In the genomic region with DNA sequence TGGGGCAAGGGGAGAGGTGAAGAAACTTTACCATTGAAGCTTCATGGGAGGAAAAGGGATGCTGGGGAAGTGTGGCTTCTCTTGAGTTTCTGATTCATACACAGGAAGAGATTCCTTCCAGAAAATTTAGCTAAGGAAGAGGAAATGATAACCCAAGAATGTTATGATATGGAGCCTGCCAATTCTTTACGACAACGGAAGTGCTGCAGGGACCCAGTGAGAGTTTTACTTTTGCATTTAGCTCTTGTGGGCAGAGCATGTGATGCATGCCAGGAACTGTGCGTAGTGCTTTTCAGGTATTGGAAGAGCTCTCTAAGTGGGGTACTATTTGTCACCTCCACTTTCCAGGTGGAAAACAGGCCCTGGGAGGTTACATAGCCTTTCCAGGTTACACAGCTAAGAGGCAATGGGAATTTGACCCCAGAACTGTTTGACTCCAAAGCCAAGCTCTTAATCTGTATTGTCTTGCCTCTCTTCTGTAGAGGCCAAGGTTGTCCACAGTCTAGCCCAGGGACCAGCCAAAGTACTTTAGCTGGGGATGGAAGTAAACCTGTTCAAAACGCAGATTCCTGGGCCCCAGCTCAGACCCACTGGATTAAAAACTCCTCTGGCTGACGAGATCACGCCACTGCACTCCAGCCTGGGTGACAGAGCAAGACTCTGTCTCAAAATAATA, we compare ENCODE assay signal across 8 cellular contexts. TPM values are rescaled to one million over a fixed set of nuclear protein-coding genes. Genes with fewer than 3 reads are reported as not detected.
DNase-seq lines count a peak whose midpoint lies in the region; ATAC-seq and TF ChIP-seq lines count a peak whose summit lies in the region.

No MANE protein-coding gene starts in this region.

- H3K9me3 ChIP-seq in CD4-positive, alpha-beta T cell (ENCODE audit: control insufficient read depth, low read length), result no peaks in the 10 kb centered on the region

- POLR2A ChIA-PET in CD4-positive, alpha-beta T cell (lab: Charles Lee), result interaction anchor here (0.8 to 5.9 kb wide), 24 partner anchors 12 to 681 kb away, joined by 3 to 85 read pairs (median 4); a partner anchor contains a TSS
- POLR2A ChIA-PET in activated CD8-positive, alpha-beta T cell treated with anti-CD3 and anti-CD28 coated beads for 36 hours (lab: Charles Lee), result interaction anchor here (0.7 to 1.7 kb wide), 9 partner anchors 12 to 101 kb away, joined by 3 to 8 read pairs (median 3); no protein-coding TSS in a partner anchor

- no peaks in the 10 kb centered on the region for H3K27me3 Mint-ChIP-seq in CD4-positive, alpha-beta T cell
- H3K27me3 Mint-ChIP-seq in activated CD8-positive, alpha-beta T cell treated with anti-CD3 and anti-CD28 coated beads for 36 hours, result no peaks in the 10 kb centered on the region
- H3K27me3 Mint-ChIP-seq in immature natural killer cell (ENCODE audit: low read depth in 3 of 3), result no peaks in the 10 kb centered on the region

- peaks cover 6% of the 10 kb centered on the region for H3K36me3 Mint-ChIP-seq in CD4-positive, alpha-beta T cell (ENCODE audit: low read depth)
- H3K36me3 Mint-ChIP-seq in activated CD8-positive, alpha-beta T cell treated with anti-CD3 and anti-CD28 coated beads for 36 hours (ENCODE audit: low read depth), result peaks cover 25% of the 10 kb centered on the region
- H3K36me3 Mint-ChIP-seq in immature natural killer cell, result peaks cover 0 to 11% (median 0%) of the 10 kb centered on the region in 3 donors

- H3K27ac ChIP-seq in CD4-positive, alpha-beta T cell (ENCODE audit: low read depth, low read length), result peak overlapping the region; percentile 39

- peaks cover 83% of the 10 kb centered on the region for H3K4me1 Mint-ChIP-seq in CD4-positive, alpha-beta T cell (ENCODE audit: low read depth)
- peaks cover 70% of the 10 kb centered on the region for H3K4me1 Mint-ChIP-seq in activated CD8-positive, alpha-beta T cell treated with anti-CD3 and anti-CD28 coated beads for 36 hours (ENCODE audit: low read depth)
- H3K4me1 Mint-ChIP-seq in immature natural killer cell, result peaks cover 40 to 47% of the 10 kb centered on the region in 2 donors

- H3K27me3 ChIP-seq in CD4-positive, alpha-beta T cell (ENCODE audit: control insufficient read depth, insufficient read depth, low read length), result no peaks in the 10 kb centered on the region

- H3K9me3 Mint-ChIP-seq in CD4-positive, alpha-beta T cell, result no peaks in the 10 kb centered on the region
- no peaks in the 10 kb centered on the region for H3K9me3 Mint-ChIP-seq in activated CD8-positive, alpha-beta T cell treated with anti-CD3 and anti-CD28 coated beads for 36 hours
- H3K9me3 Mint-ChIP-seq in immature natural killer cell, result no peaks in the 10 kb centered on the region

- intact Hi-C loops in CD4-positive, alpha-beta T cell (cut with DNase I, micrococcal nuclease), result loop anchor here in 1 of 2 experiments (1.0 to 5.0 kb wide), 4 partner anchors 14 to 46 kb away; no protein-coding TSS in a partner anchor
- intact Hi-C loops in activated CD8-positive, alpha-beta T cell treated with anti-CD3 and anti-CD28 coated beads for 36 hours (cut with micrococcal nuclease), result no loop called here

- peak overlapping the region; percentile 95 for H3K27ac Mint-ChIP-seq in CD4-positive, alpha-beta T cell
- H3K27ac Mint-ChIP-seq in activated CD8-positive, alpha-beta T cell treated with anti-CD3 and anti-CD28 coated beads for 36 hours, result peak overlapping the region; percentile 92
- peak overlapping the region; percentile 79 to 91 (median 84) for H3K27ac Mint-ChIP-seq in immature natural killer cell

- peak in 6 of 10 experiments; percentile 34 to 54 (median 42) for DNase-seq in CD4-positive, alpha-beta T cell
- peak; percentile 67 for DNase-seq in activated CD8-positive, alpha-beta T cell treated with anti-CD3 and anti-CD28 coated beads for 36 hours
- DNase-seq in immature natural killer cell (peak in 2 of 3 donors; percentile 34 to 40), DMS114 treated with DMSO at 0.1 percent for 48 hours (lab: John Stamatoyannopoulos, UW; ENCODE audit: unreplicated experiment) (no peak), AML-193 (lab: John Stamatoyannopoulos, UW) (no peak), NCI-H1092 treated with DMSO at 0.1 percent for 48 hours (lab: John Stamatoyannopoulos, UW) (no peak), NCI-H446 treated with DMSO at 0.1 percent for 48 hours (lab: John Stamatoyannopoulos, UW) (no peak)

- peak; percentile 95 for ATAC-seq in CD4-positive, alpha-beta T cell (ENCODE audit: poor library complexity)
- ATAC-seq in HG02571 (IDR thresholded peaks at IDR 0.05; ENCODE audit: unreplicated experiment), result peak; percentile 50
- peak; percentile 89 for ATAC-seq in activated CD8-positive, alpha-beta T cell treated with anti-CD3 and anti-CD28 coated beads for 36 hours

- peak overlapping the region; percentile 43 for H3K4me3 Mint-ChIP-seq in CD4-positive, alpha-beta T cell
- H3K4me3 Mint-ChIP-seq in activated CD8-positive, alpha-beta T cell treated with anti-CD3 and anti-CD28 coated beads for 36 hours, result peak overlapping the region; percentile 39
- peak overlapping the region; percentile 47 to 72 (median 62) for H3K4me3 Mint-ChIP-seq in immature natural killer cell

- TF ChIP-seq CTCF in CD4-positive, alpha-beta T cell (IDR thresholded peaks at IDR 0.05), result no peak
- TF ChIP-seq CTCF in activated CD8-positive, alpha-beta T cell treated with anti-CD3 and anti-CD28 coated beads for 36 hours (IDR thresholded peaks at IDR 0.05), result no peak

- CTCF ChIA-PET in CD4-positive, alpha-beta T cell (lab: Charles Lee), result interaction anchor here (0.8 to 2.3 kb wide), 8 partner anchors 9 to 53 kb away, joined by 3 to 11 read pairs (median 4); no protein-coding TSS in a partner anchor
- CTCF ChIA-PET in activated CD8-positive, alpha-beta T cell treated with anti-CD3 and anti-CD28 coated beads for 36 hours (lab: Charles Lee), result interaction anchor here (1.1 to 7.9 kb wide), 8 partner anchors 9 to 53 kb away, joined by 3 to 47 read pairs (median 8); no protein-coding TSS in a partner anchor

RNA-seq across cellular contexts. Expression of a gene that starts 23.0 kb away (rescaled TPM):
- 10 to 100 TPM; 31.5 to 35.2 TPM for total RNA-seq in CD4-positive, alpha-beta T cell
- total RNA-seq in activated CD8-positive, alpha-beta T cell treated with anti-CD3 and anti-CD28 coated beads for 36 hours, result 10 to 100 TPM; 36.1 to 37.2 TPM
- 10 to 100 TPM; 16.8 to 29.8 (median 28.2) TPM for polyA plus RNA-seq in immature natural killer cell

Comparison
In these comparisons a context has a peak if more than half of its experiments do, and no peak if none do; other contexts are left out.
1. DNase-seq: peak in CD4-positive, alpha-beta T cell (6 of 10), activated CD8-positive, alpha-beta T cell treated with anti-CD3 and anti-CD28 coated beads for 36 hours (single experiment) and immature natural killer cell (2 of 3); none in DMS114 treated with DMSO at 0.1 percent for 48 hours (single experiment), AML-193 (0 of 2), NCI-H1092 treated with DMSO at 0.1 percent for 48 hours (single experiment) and NCI-H446 treated with DMSO at 0.1 percent for 48 hours (single experiment).
2. Peak in every context shown above with its lines, with median percentiles within 50 percentile points of each other: ATAC-seq, H3K27ac Mint-ChIP-seq and H3K4me3 Mint-ChIP-seq.